22 cellular contexts compared by ENCODE assay signal in genomic region chr6:5411414-5411813, GRCh38.
"Had no signal": no experiment of that assay in that cellular context is flagged by ENCODE, and none has a peak within 500 bp of the region (broad histone marks: within the 10 kb centered on the region; RNA-seq: fewer than 3 reads in every experiment).

No MANE protein-coding gene starts in this region.

- H3K27ac ChIP-seq: breast epithelium had no signal

- H3K27me3 ChIP-seq: breast epithelium had no signal

- H3K36me3 ChIP-seq: breast epithelium had no signal

- H3K4me3 ChIP-seq: breast epithelium had no signal

- H3K4me1 ChIP-seq: breast epithelium had no signal

- DNase-seq: activated CD4-positive, alpha-beta T cell treated with anti-CD3 and anti-CD28 coated beads for 48 hours; activated CD4-positive, alpha-beta T cell treated with anti-CD3 and anti-CD28 coated beads, Interleukin-2, amount 50 U/mL, for 4 hours; activated CD4-positive, CD25-positive, alpha-beta regulatory T cell treated with anti-CD3 and anti-CD28 coated beads, Interleukin-2, amount 50 U/mL, for 72 hours; activated CD8-positive, alpha-beta memory T cell treated with anti-CD3 and anti-CD28 coated beads, Interleukin-2, amount 50 U/mL, for 48 hours; activated CD8-positive, alpha-beta T cell treated with anti-CD3 and anti-CD28 coated beads, Interleukin-2, amount 10 ng/mL, durations not matched to agents 7 days and 5 days; activated effector memory CD4-positive, alpha-beta T cell treated with anti-CD3 and anti-CD28 coated beads, Interleukin-2, amount 50 U/mL, for 16 hours; activated naive CD4-positive, alpha-beta T cell treated with anti-CD3 and anti-CD28 coated beads for 36 hours; activated T-cell treated with anti-CD3 and anti-CD28 coated beads, Interleukin-2, amount 50 U/mL, for 24 hours; anterior cingulate cortex; caudate nucleus; MM.1S; NCI-H1105; NCI-H1436; NCI-H1694 treated with DMSO at 0.1 percent for 48 hours; NCI-H2029 treated with DMSO at 0.1 percent for 48 hours; NCI-H2171 treated with DMSO at 0.1 percent for 48 hours; NCI-H226; NCI-H526; NCI-H774; PC-3; SHP77 had no signal

- H3K9me3 ChIP-seq: breast epithelium had no signal
